ENCODE assay signal across 40 cellular contexts in the genomic region with DNA sequence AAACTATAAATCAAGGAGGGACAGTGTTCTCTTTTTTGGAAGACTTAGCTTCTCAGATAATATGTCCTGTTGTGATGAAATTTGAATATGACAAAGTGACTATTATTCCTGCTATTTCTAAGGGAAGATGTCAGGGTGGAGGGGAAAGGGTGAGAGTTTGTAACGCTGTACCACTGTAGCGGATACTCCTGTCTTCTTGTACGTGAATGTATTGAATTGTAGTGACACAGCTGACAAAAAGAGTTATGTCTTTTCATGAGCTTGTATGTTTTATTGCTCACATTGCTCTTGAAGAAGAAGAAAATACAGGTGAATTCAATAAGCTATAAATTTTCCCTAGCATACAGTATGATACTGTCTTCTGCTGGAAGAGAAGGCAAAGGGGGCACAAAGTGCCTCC.
"Had no signal": no experiment of that assay in that cellular context is flagged by ENCODE, and none has a peak within 500 bp of the region (broad histone marks: within the 10 kb centered on the region; RNA-seq: fewer than 3 reads in every experiment).

No MANE protein-coding gene starts in this region.

- H3K4me1 Mint-ChIP-seq: activated naive CD4-positive, alpha-beta T cell treated with anti-CD3 and anti-CD28 coated beads, Interleukin-2, amount 10 ng/mL, durations not matched to agents 7 days and 5 days; activated naive CD4-positive, alpha-beta T cell treated with anti-CD3 and anti-CD28 coated beads, Interleukin-2, amount 50 U/mL, for 24 hours; activated naive CD8-positive, alpha-beta T cell treated with anti-CD3 and anti-CD28 coated beads for 36 hours; activated naive CD8-positive, alpha-beta T cell treated with anti-CD3 and anti-CD28 coated beads, Interleukin-2, amount 10 ng/mL, durations not matched to agents 7 days and 5 days; activated naive CD8-positive, alpha-beta T cell treated with anti-CD3 and anti-CD28 coated beads, Interleukin-2, amount 50 U/mL, for 24 hours; activated T-helper 17 cell treated with anti-CD3 and anti-CD28 coated beads, Interleukin-2, amount 50 U/mL, for 72 hours; brain; central memory CD8-positive, alpha-beta T cell had no signal

- ATAC-seq: activated naive CD4-positive, alpha-beta T cell treated with anti-CD3 and anti-CD28 coated beads, Interleukin-2, amount 50 U/mL, for 72 hours; activated naive CD8-positive, alpha-beta T cell treated with anti-CD3 and anti-CD28 coated beads, Interleukin-2, amount 50 U/mL, for 24 hours; activated T-cell treated with anti-CD3 and anti-CD28 coated beads, Interleukin-2, amount 50 U/mL, for 4 hours; activated T-cell treated with anti-CD3 and anti-CD28 coated beads, Interleukin-2, amount 50 U/mL, for 72 hours; activated T-helper 17 cell treated with anti-CD3 and anti-CD28 coated beads, Interleukin-2, amount 50 U/mL, for 72 hours; body of pancreas had no signal

- H3K4me3 Mint-ChIP-seq: activated naive CD4-positive, alpha-beta T cell treated with anti-CD3 and anti-CD28 coated beads for 36 hours; activated naive CD4-positive, alpha-beta T cell treated with anti-CD3 and anti-CD28 coated beads, Interleukin-2, amount 10 ng/mL, durations not matched to agents 7 days and 5 days; activated naive CD4-positive, alpha-beta T cell treated with anti-CD3 and anti-CD28 coated beads, Interleukin-2, amount 50 U/mL, for 24 hours; activated naive CD8-positive, alpha-beta T cell; activated naive CD8-positive, alpha-beta T cell treated with anti-CD3 and anti-CD28 coated beads for 36 hours; activated naive CD8-positive, alpha-beta T cell treated with anti-CD3 and anti-CD28 coated beads, Interleukin-2, amount 10 ng/mL, durations not matched to agents 7 days and 5 days; activated naive CD8-positive, alpha-beta T cell treated with anti-CD3 and anti-CD28 coated beads, Interleukin-2, amount 50 U/mL, for 24 hours; activated T-cell treated with anti-CD3 and anti-CD28 coated beads, Interleukin-2, amount 50 U/mL, for 24 hours; activated T-cell treated with anti-CD3 and anti-CD28 coated beads, Interleukin-2, amount 50 U/mL, for 4 hours; activated T-cell treated with anti-CD3 and anti-CD28 coated beads, Interleukin-2, amount 50 U/mL, for 72 hours; activated T-helper 1 cell treated with anti-CD3 and anti-CD28 coated beads, Interleukin-12 subunit alpha, Interleukin-12 subunit beta, Interleukin-2, Interleukin-4 antibody, amounts not matched to agents 30 ng/mL and 10 ng/mL and 1 ng/mL, durations not matched to agents 14 hours and 24 hours and 36 hours; activated T-helper 17 cell treated with anti-CD3 and anti-CD28 coated beads, Interleukin-2, amount 50 U/mL, for 72 hours; brain; central memory CD8-positive, alpha-beta T cell had no signal

- H3K27ac ChIP-seq: adrenal gland, ascending aorta, body of pancreas, brain microvascular endothelial cell, cardiac muscle cell had no signal

- H3K4me1 ChIP-seq: adrenal gland, ascending aorta, body of pancreas had no signal

- H3K36me3 Mint-ChIP-seq: activated naive CD4-positive, alpha-beta T cell treated with anti-CD3 and anti-CD28 coated beads, Interleukin-2, amount 10 ng/mL, durations not matched to agents 7 days and 5 days; activated naive CD4-positive, alpha-beta T cell treated with anti-CD3 and anti-CD28 coated beads, Interleukin-2, amount 50 U/mL, for 24 hours; activated naive CD4-positive, alpha-beta T cell treated with anti-CD3 and anti-CD28 coated beads, Interleukin-2, amount 50 U/mL, for 72 hours; activated naive CD8-positive, alpha-beta T cell; activated naive CD8-positive, alpha-beta T cell treated with anti-CD3 and anti-CD28 coated beads for 36 hours; activated naive CD8-positive, alpha-beta T cell treated with anti-CD3 and anti-CD28 coated beads, Interleukin-2, amount 10 ng/mL, durations not matched to agents 7 days and 5 days; brain had no signal

- H3K4me3 ChIP-seq: adrenal gland, ascending aorta, body of pancreas, cardiac muscle cell had no signal

- FAIRE-seq: astrocyte, bronchial epithelial cell had no signal

- H3K9me3 ChIP-seq: adrenal gland, ascending aorta, body of pancreas had no signal

- H3K36me3 ChIP-seq: adrenal gland, ascending aorta, brain microvascular endothelial cell, cardiac muscle cell had no signal

- DNase-seq: activated effector memory CD4-positive, alpha-beta T cell treated with anti-CD3 and anti-CD28 coated beads, Interleukin-2, amount 50 U/mL, for 16 hours; activated effector memory CD4-positive, alpha-beta T cell treated with Interleukin-2 at 50 U/mL for 16 hours; activated gamma-delta T cell; activated gamma-delta T cell treated with Interleukin-2 at 50 U/mL for 16 hours; activated naive CD4-positive, alpha-beta T cell; activated naive CD4-positive, alpha-beta T cell treated with anti-CD3 and anti-CD28 coated beads for 36 hours; activated naive CD4-positive, alpha-beta T cell treated with anti-CD3 and anti-CD28 coated beads, Interleukin-2, amount 10 ng/mL, durations not matched to agents 7 days and 5 days; activated naive CD4-positive, alpha-beta T cell treated with anti-CD3 and anti-CD28 coated beads, Interleukin-2, amount 50 U/mL, for 16 hours; activated naive CD4-positive, alpha-beta T cell treated with Interleukin-2 at 50 U/mL for 16 hours; activated naive CD8-positive, alpha-beta T cell treated with anti-CD3 and anti-CD28 coated beads for 36 hours; activated naive CD8-positive, alpha-beta T cell treated with anti-CD3 and anti-CD28 coated beads, Interleukin-2, amount 10 ng/mL, durations not matched to agents 7 days and 5 days; activated naive CD8-positive, alpha-beta T cell treated with anti-CD3 and anti-CD28 coated beads, Interleukin-2, amount 50 U/mL, for 24 hours; activated T-cell treated with anti-CD3 and anti-CD28 coated beads for 4 hours; activated T-cell treated with anti-CD3 and anti-CD28 coated beads, Interleukin-2, amount 50 U/mL, for 1 hour; activated T-cell treated with anti-CD3 and anti-CD28 coated beads, Interleukin-2, amount 50 U/mL, for 24 hours; activated T-cell treated with anti-CD3 and anti-CD28 coated beads, Interleukin-2, amount 50 U/mL, for 4 hours; activated T-cell treated with anti-CD3 and anti-CD28 coated beads, Interleukin-2, amount 50 U/mL, for 48 hours; activated T-cell treated with anti-CD3 and anti-CD28 coated beads, Interleukin-2, amount 50 U/mL, for 72 hours; adrenal gland; amniotic stem cell; amygdala; anterior cingulate cortex; aorta; body of pancreas; brain microvascular endothelial cell; caudate nucleus; central memory CD4-positive, alpha-beta T cell; cerebellar nuclear complex had no signal

- H3K27ac Mint-ChIP-seq: activated naive CD4-positive, alpha-beta T cell treated with anti-CD3 and anti-CD28 coated beads for 36 hours; activated naive CD4-positive, alpha-beta T cell treated with anti-CD3 and anti-CD28 coated beads, Interleukin-2, amount 10 ng/mL, durations not matched to agents 7 days and 5 days; activated naive CD4-positive, alpha-beta T cell treated with anti-CD3 and anti-CD28 coated beads, Interleukin-2, amount 50 U/mL, for 24 hours; activated naive CD4-positive, alpha-beta T cell treated with anti-CD3 and anti-CD28 coated beads, Interleukin-2, amount 50 U/mL, for 72 hours; activated naive CD8-positive, alpha-beta T cell; activated naive CD8-positive, alpha-beta T cell treated with anti-CD3 and anti-CD28 coated beads for 36 hours; activated naive CD8-positive, alpha-beta T cell treated with anti-CD3 and anti-CD28 coated beads, Interleukin-2, amount 10 ng/mL, durations not matched to agents 7 days and 5 days; activated naive CD8-positive, alpha-beta T cell treated with anti-CD3 and anti-CD28 coated beads, Interleukin-2, amount 50 U/mL, for 24 hours; activated T-cell treated with anti-CD3 and anti-CD28 coated beads, Interleukin-2, amount 50 U/mL, for 24 hours; activated T-cell treated with anti-CD3 and anti-CD28 coated beads, Interleukin-2, amount 50 U/mL, for 72 hours; activated T-helper 1 cell treated with anti-CD3 and anti-CD28 coated beads, Interleukin-12 subunit alpha, Interleukin-12 subunit beta, Interleukin-2, Interleukin-4 antibody, amounts not matched to agents 30 ng/mL and 10 ng/mL and 1 ng/mL, durations not matched to agents 14 hours and 24 hours and 36 hours; activated T-helper 17 cell treated with anti-CD3 and anti-CD28 coated beads, Interleukin-2, amount 50 U/mL, for 72 hours; activated T-helper 2 cell treated with anti-CD3 and anti-CD28 coated beads, Interferon-gamma antibody, Interleukin-2, Interleukin-4, amounts not matched to agents 10 μg/mL and 5 μg/mL and 100 μg/mL, durations not matched to agents 14 hours and 24 hours and 36 hours; brain had no signal

- H3K9me3 Mint-ChIP-seq: activated T-helper 1 cell treated with anti-CD3 and anti-CD28 coated beads, Interleukin-12 subunit alpha, Interleukin-12 subunit beta, Interleukin-2, Interleukin-4 antibody, amounts not matched to agents 30 ng/mL and 10 ng/mL and 1 ng/mL, durations not matched to agents 14 hours and 24 hours and 36 hours had no signal

- H3K27me3 ChIP-seq: adrenal gland, ascending aorta, body of pancreas, brain microvascular endothelial cell, cardiac muscle cell had no signal

- H3K27me3 Mint-ChIP-seq: activated naive CD4-positive, alpha-beta T cell treated with anti-CD3 and anti-CD28 coated beads, Interleukin-2, amount 10 ng/mL, durations not matched to agents 7 days and 5 days; activated naive CD4-positive, alpha-beta T cell treated with anti-CD3 and anti-CD28 coated beads, Interleukin-2, amount 50 U/mL, for 24 hours; activated naive CD8-positive, alpha-beta T cell; activated naive CD8-positive, alpha-beta T cell treated with anti-CD3 and anti-CD28 coated beads for 36 hours; activated naive CD8-positive, alpha-beta T cell treated with anti-CD3 and anti-CD28 coated beads, Interleukin-2, amount 10 ng/mL, durations not matched to agents 7 days and 5 days; activated naive CD8-positive, alpha-beta T cell treated with anti-CD3 and anti-CD28 coated beads, Interleukin-2, amount 50 U/mL, for 24 hours; activated T-cell treated with anti-CD3 and anti-CD28 coated beads, Interleukin-2, amount 50 U/mL, for 24 hours; activated T-helper 17 cell treated with anti-CD3 and anti-CD28 coated beads, Interleukin-2, amount 50 U/mL, for 72 hours; central memory CD8-positive, alpha-beta T cell had no signal
